ENCODE assay signal across 3 cellular contexts in the genomic region with DNA sequence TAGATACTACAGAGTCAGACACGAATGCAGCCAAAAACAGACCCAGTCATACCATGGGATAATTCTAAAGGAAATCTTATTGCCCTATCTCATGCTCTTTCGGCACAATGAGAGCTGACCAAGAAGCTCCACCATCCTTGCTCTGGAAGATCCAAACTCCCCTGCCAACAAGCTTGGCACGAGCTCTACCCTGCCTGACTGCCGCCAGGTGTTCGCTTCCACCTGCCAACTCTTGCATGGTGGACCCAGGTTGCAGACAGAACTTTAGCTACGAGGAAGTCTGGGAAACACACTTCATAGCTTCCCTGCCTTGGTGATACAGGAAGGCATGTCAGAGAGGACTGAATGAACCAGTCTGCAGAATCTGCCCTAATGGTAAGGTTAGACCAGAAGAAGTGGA.
"Had no signal": no experiment of that assay in that cellular context is flagged by ENCODE, and none has a peak within 500 bp of the region (broad histone marks: within the 10 kb centered on the region; RNA-seq: fewer than 3 reads in every experiment).

No MANE protein-coding gene starts in this region.

- DNase-seq: GDM1, GF-D8 had no signal

- H3K4me3 ChIP-seq: GM12878 had no signal

- ATAC-seq: GM12878 had no signal
